Comparison of ENCODE assay signal across 2 cellular contexts in the genomic region with DNA sequence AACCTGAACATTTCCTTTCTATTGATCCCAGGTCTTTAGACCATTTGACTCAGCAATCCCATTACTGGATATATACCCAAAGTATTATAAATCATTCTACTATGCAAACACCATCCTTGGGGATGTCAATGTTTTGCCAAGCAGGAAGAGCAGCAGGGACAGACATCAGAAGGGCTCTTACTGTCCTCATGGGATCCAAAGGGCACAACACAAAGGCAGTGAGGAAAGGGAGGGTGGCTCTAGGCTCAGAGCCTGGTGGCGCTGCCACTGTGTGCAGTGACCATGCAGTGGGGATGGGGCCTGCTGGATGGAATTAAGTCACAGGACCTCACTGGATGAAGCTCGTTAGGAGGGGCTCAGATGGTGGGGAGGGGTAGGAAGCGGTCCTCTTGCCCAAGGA.
TF ChIP-seq lines count a peak whose summit lies in the region.

No MANE protein-coding gene starts in this region.

TF ChIP-seq in IMR-90, 13 proteins besides CTCF, POLR2A, EP300 and RAD21 (continued from another document):
- TF ChIP-seq CHD1 (IDR thresholded peaks at IDR 0.05; ENCODE audit: low read depth, low read length) (no peak), MAFK (IDR thresholded peaks at IDR 0.05; ENCODE audit: low read depth, low read length) (no peak), SMC3 (IDR thresholded peaks at IDR 0.05; ENCODE audit: low read depth, low read length) (no peak), FOS (IDR thresholded peaks at IDR 0.05; ENCODE audit: low read depth, low read length) (no peak), ELK1 (IDR thresholded peaks at IDR 0.05; ENCODE audit: borderline replicate concordance, low read depth, low read length) (no peak), MAZ (IDR thresholded peaks at IDR 0.05; ENCODE audit: borderline replicate concordance, low read depth, low read length) (no peak)
TF ChIP-seq in IMR-90: peak in this region for 0.

TF ChIP-seq in WTC11, 78 proteins besides CTCF, POLR2A, EP300 and RAD21 (continued from another document):
- TF ChIP-seq AR (CRISPR knock-in tag; IDR thresholded peaks at IDR 0.05): no peak
- no peak for TF ChIP-seq NFE2L1 (CRISPR knock-in tag; IDR thresholded peaks at IDR 0.05)
- no peak for TF ChIP-seq AFF4 (CRISPR knock-in tag; IDR thresholded peaks at IDR 0.05; ENCODE audit: borderline replicate concordance)
